ENCODE assay signal across 9 cellular contexts in the genomic region with DNA sequence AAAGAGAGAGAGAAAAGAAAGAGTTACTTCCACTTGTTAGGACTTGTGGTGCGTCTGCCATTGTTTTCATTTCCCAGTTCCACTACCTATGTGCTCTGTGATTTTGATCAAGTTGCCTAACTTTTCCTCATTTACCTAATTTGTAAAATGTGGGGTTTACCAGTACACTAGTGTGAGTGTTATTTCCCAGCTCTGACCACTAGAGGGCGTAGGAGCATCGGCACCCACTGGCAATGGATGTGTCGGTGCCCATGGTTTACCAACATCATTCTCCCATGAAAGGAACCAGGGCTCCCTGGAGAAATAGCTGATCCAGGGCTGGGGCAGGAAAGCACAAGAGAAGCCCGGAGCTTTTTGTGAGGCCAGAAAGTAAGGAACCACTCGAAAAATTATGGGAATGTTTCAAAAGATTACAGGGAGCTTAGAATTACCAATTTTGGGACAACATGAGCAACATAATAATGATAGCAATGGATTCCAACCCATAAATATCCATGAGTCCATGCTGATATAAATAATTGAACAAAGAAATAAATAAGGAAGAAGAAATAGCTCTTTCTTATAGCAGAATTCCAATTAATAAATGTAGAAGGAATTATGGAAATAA. TPM values are rescaled to one million over a fixed set of nuclear protein-coding genes. Genes with fewer than 3 reads are reported as not detected.
A peak's percentile ranks its signal among the peaks of the same experiment; 100 is the strongest.
DNase-seq lines count a peak whose midpoint lies in the region; ATAC-seq and TF ChIP-seq lines count a peak whose summit lies in the region.
"Had no signal": no experiment of that assay in that cellular context is flagged by ENCODE, and none has a peak within 500 bp of the region (broad histone marks: within the 10 kb centered on the region; RNA-seq: fewer than 3 reads in every experiment).

No MANE protein-coding gene starts in this region.

- DNase-seq in NCI-H524 (lab: John Stamatoyannopoulos, UW), result peak; percentile 11 to 49
- DNase-seq in NCI-H524 treated with DMSO at 0.1 percent for 48 hours (lab: John Stamatoyannopoulos, UW), result no peak
- peak; percentile 75 to 84 for DNase-seq in NCI-H1930 (lab: John Stamatoyannopoulos, UW)
- DNase-seq in activated CD4-positive, CD25-positive, alpha-beta regulatory T cell (lab: John Stamatoyannopoulos, UW), result peak; percentile 48 to 67 (median 58)
- peak; percentile 62 to 65 for DNase-seq in cardiac fibroblast (ENCODE audit: low read depth in 2 of 2)
- peak; percentile 59 to 70 for DNase-seq in left colon
- DNase-seq in stimulated activated CD4-positive, alpha-beta T cell treated with anti-CD3 and anti-CD28 coated beads, TNF-alpha, amount 100 ng/mL, for 4 hours (ENCODE audit: low read depth in 3 of 3), result peak; percentile 23 to 58 (median 43)

- peak; percentile 95 for ATAC-seq in left colon
- no peak for ATAC-seq in GM18870 (IDR thresholded peaks at IDR 0.05; ENCODE audit: unreplicated experiment)

- intact Hi-C loops in left colon (cut with DNase I, micrococcal nuclease), result no loop called here

- no peak overlapping the region for H3K4me3 ChIP-seq in cardiac fibroblast (replicated peaks in 1 of 2; ENCODE audit: low read depth in 2 of 2, low read length in 2 of 2)

- peak; percentile 85 for TF ChIP-seq CTCF in cardiac fibroblast (IDR thresholded peaks at IDR 0.05; ENCODE audit: low read depth, low read length)

RNA-seq across cellular contexts. Expression of a gene that starts 15.1 kb away (rescaled TPM):
- total RNA-seq in left colon, result under 1 TPM; 0.22 to 0.24 TPM

RNA-seq across cellular contexts. Expression of a gene that starts 46.1 kb away (rescaled TPM):
- 1,000 to 10,000 TPM; 2,049 to 2,156 TPM for total RNA-seq in left colon
- total RNA-seq: skeletal muscle tissue had no signal
